Comparison of ENCODE assay signal across 11 cellular contexts in genomic region chr12:131923260-131923659, GRCh38.
DNase-seq lines count a peak whose midpoint lies in the region; ATAC-seq and TF ChIP-seq lines count a peak whose summit lies in the region.
"Had no signal": no experiment of that assay in that cellular context is flagged by ENCODE, and none has a peak within 500 bp of the region (broad histone marks: within the 10 kb centered on the region; RNA-seq: fewer than 3 reads in every experiment).

No MANE protein-coding gene starts in this region.

- DNase-seq in effector memory CD8-positive, alpha-beta T cell = no peak
- DNase-seq in hepatic stellate cell (ENCODE audit: low spot score) (no peak), DMS 273 (lab: John Stamatoyannopoulos, UW; ENCODE audit: unreplicated experiment) (no peak)
- no peak for DNase-seq in activated CD4-positive, alpha-beta T cell treated with anti-CD3 and anti-CD28 coated beads, Interleukin-2, amount 50 U/mL, for 48 hours
- DNase-seq in stimulated activated naive CD4-positive, alpha-beta T cell treated with Interleukin-2 at 50 U/mL for 16 hours (lab: John Stamatoyannopoulos, UW) = no peak
- DNase-seq: activated CD4-positive, alpha-beta memory T cell treated with anti-CD3 and anti-CD28 coated beads for 36 hours; DMS79 had no signal

- H3K4me3 Mint-ChIP-seq in effector memory CD8-positive, alpha-beta T cell = no peak overlapping the region
- H3K4me3 Mint-ChIP-seq: activated CD4-positive, alpha-beta memory T cell treated with anti-CD3 and anti-CD28 coated beads for 36 hours; brain had no signal

- peak; percentile 83 for ATAC-seq in GM18505 (IDR thresholded peaks at IDR 0.05; ENCODE audit: unreplicated experiment)
- ATAC-seq in GM21381 (IDR thresholded peaks at IDR 0.05; ENCODE audit: unreplicated experiment) = peak; percentile 77
- peak; percentile 82 for ATAC-seq in HG03095 (IDR thresholded peaks at IDR 0.05; ENCODE audit: unreplicated experiment)
- peak; percentile 40 for ATAC-seq in effector memory CD8-positive, alpha-beta T cell (replicated peaks)

- peaks cover 4 to 10% of the 10 kb centered on the region in 2 donors for H3K4me1 Mint-ChIP-seq in effector memory CD8-positive, alpha-beta T cell (ENCODE audit: low read depth in 2 of 2)

- H3K27ac Mint-ChIP-seq in effector memory CD8-positive, alpha-beta T cell = no peak overlapping the region
- H3K27ac Mint-ChIP-seq: activated CD4-positive, alpha-beta memory T cell treated with anti-CD3 and anti-CD28 coated beads for 36 hours had no signal

- no peaks in the 10 kb centered on the region for H3K27me3 Mint-ChIP-seq in effector memory CD8-positive, alpha-beta T cell
- H3K27me3 Mint-ChIP-seq: activated CD4-positive, alpha-beta memory T cell treated with anti-CD3 and anti-CD28 coated beads for 36 hours had no signal

- peaks cover 31% of the 10 kb centered on the region for H3K36me3 Mint-ChIP-seq in effector memory CD8-positive, alpha-beta T cell (ENCODE audit: insufficient read depth)
- H3K36me3 Mint-ChIP-seq: activated CD4-positive, alpha-beta memory T cell treated with anti-CD3 and anti-CD28 coated beads for 36 hours had no signal

- peak; percentile 44 for TF ChIP-seq POLR2A in GM18505 (IDR thresholded peaks at IDR 0.05; ENCODE audit: borderline replicate concordance, extremely low read depth, insufficient read depth, insufficient read length)

- no peaks in the 10 kb centered on the region for H3K9me3 Mint-ChIP-seq in effector memory CD8-positive, alpha-beta T cell
- H3K9me3 Mint-ChIP-seq: activated CD4-positive, alpha-beta memory T cell treated with anti-CD3 and anti-CD28 coated beads for 36 hours had no signal
